ENCODE assay signal across 18 cellular contexts in genomic region chr7:154015636-154016035, GRCh38. TPM values are rescaled to one million over a fixed set of nuclear protein-coding genes. Genes with fewer than 3 reads are reported as not detected.
"Had no signal": no experiment of that assay in that cellular context is flagged by ENCODE, and none has a peak within 500 bp of the region (broad histone marks: within the 10 kb centered on the region; RNA-seq: fewer than 3 reads in every experiment).

No MANE protein-coding gene starts in this region.

RNA-seq across cellular contexts. Expression of gene DPP6, which starts 36.6 kb away (rescaled TPM):
- total RNA-seq: activated B cell treated with CpG ODN at 0.5 μM for 24 hours; activated CD4-positive, alpha-beta memory T cell treated with anti-CD3 and anti-CD28 coated beads for 36 hours; activated CD4-positive, alpha-beta T cell treated with anti-CD3 and anti-CD28 coated beads, Interleukin-2, amount 10 ng/mL, durations not matched to agents 24 days and 14 days; activated CD8-positive, alpha-beta memory T cell treated with anti-CD3 and anti-CD28 coated beads for 36 hours; activated CD8-positive, alpha-beta T cell treated with anti-CD3 and anti-CD28 coated beads for 36 hours; activated naive CD4-positive, alpha-beta T cell treated with anti-CD3 and anti-CD28 coated beads for 36 hours; activated naive CD4-positive, alpha-beta T cell treated with anti-CD3 and anti-CD28 coated beads, Interleukin-2, amount 50 U/mL, for 72 hours; activated naive CD8-positive, alpha-beta T cell treated with anti-CD3 and anti-CD28 coated beads for 36 hours; activated T-cell treated with anti-CD3 and anti-CD28 coated beads, Interleukin-2, amount 50 U/mL, for 4 hours; activated T-cell treated with anti-CD3 and anti-CD28 coated beads, Interleukin-2, amount 50 U/mL, for 72 hours; activated T-helper 1 cell treated with anti-CD3 and anti-CD28 coated beads, Interleukin-12 subunit alpha, Interleukin-12 subunit beta, Interleukin-2, Interleukin-4 antibody, amounts not matched to agents 30 ng/mL and 10 ng/mL and 1 ng/mL, durations not matched to agents 14 hours and 24 hours and 36 hours; activated T-helper 17 cell treated with anti-CD3 and anti-CD28 coated beads, Interleukin-2, amount 50 U/mL, for 72 hours; cardiac septum; T-cell; T-helper 1 cell treated with Interleukin-12 subunit alpha and Interleukin-12 subunit beta and Interleukin-4 antibody, amounts not matched to agents 30 ng/mL and 1 ng/mL, for 36 hours; T-helper 17 cell; T-helper 2 cell treated with Interferon-gamma antibody and Interleukin-4, amounts not matched to agents 100 ng/mL and 5 ng/mL, for 36 hours had no signal
- polyA plus RNA-seq: aorta had no signal
